10 cellular contexts compared by ENCODE assay signal in genomic region chr22:50302564-50302963, GRCh38. TPM values are rescaled to one million over a fixed set of nuclear protein-coding genes. Genes with fewer than 3 reads are reported as not detected.
DNase-seq lines count a peak whose midpoint lies in the region; ATAC-seq and TF ChIP-seq lines count a peak whose summit lies in the region.
"Had no signal": no experiment of that assay in that cellular context is flagged by ENCODE, and none has a peak within 500 bp of the region (broad histone marks: within the 10 kb centered on the region; RNA-seq: fewer than 3 reads in every experiment).

No MANE protein-coding gene starts in this region.

- H3K36me3 Mint-ChIP-seq in T-helper 17 cell (ENCODE audit: low read depth): no peaks in the 10 kb centered on the region
- no peaks in the 10 kb centered on the region for H3K36me3 Mint-ChIP-seq in activated CD4-positive, alpha-beta T cell treated with anti-CD3 and anti-CD28 coated beads for 36 hours (ENCODE audit: low read depth)
- H3K36me3 Mint-ChIP-seq in immature natural killer cell: no peaks in the 10 kb centered on the region

- ATAC-seq in T-helper 17 cell: no peak
- peak; percentile 34 for ATAC-seq in Right ventricle myocardium superior (ENCODE audit: poor library complexity)
- ATAC-seq in activated CD4-positive, alpha-beta T cell treated with anti-CD3 and anti-CD28 coated beads for 36 hours: no peak

- peak overlapping the region; percentile 31 for H3K4me3 Mint-ChIP-seq in T-helper 17 cell
- H3K4me3 Mint-ChIP-seq in activated CD4-positive, alpha-beta T cell treated with anti-CD3 and anti-CD28 coated beads for 36 hours: no peak overlapping the region
- no peak overlapping the region for H3K4me3 Mint-ChIP-seq in immature natural killer cell

- DNase-seq in T-helper 17 cell (no peak), Right ventricle myocardium superior (peak; percentile 63), prostate gland (ENCODE audit: low spot score) (no peak), Ammon's horn (ENCODE audit: low spot score) (no peak), immature natural killer cell (no peak)
- DNase-seq in activated CD4-positive, alpha-beta T cell treated with anti-CD3 and anti-CD28 coated beads for 36 hours: no peak
- DNase-seq in effector CD8-positive, alpha-beta T cell (lab: John Stamatoyannopoulos, UW): no peak
- DNase-seq: activated CD4-positive, alpha-beta T cell treated with anti-CD3 and anti-CD28 coated beads, Interleukin-2, amount 50 U/mL, for 1 hour had no signal

- H3K4me1 ChIP-seq in BLaER1 (peaks cover 84% of the 10 kb centered on the region), prostate gland (replicated peaks) (peaks cover 64% of the 10 kb centered on the region)

- no peaks in the 10 kb centered on the region for H3K9me3 ChIP-seq in BLaER1
- H3K9me3 ChIP-seq in T-helper 17 cell (ENCODE audit: control insufficient read depth, low read length, poor library complexity, severe bottlenecking): no peaks in the 10 kb centered on the region
- H3K9me3 ChIP-seq in prostate gland: no peaks in the 10 kb centered on the region
- H3K9me3 ChIP-seq: MG63 had no signal

- 44% methylated on average over 5 of the region's 5 CpGs for WGBS in prostate gland

- H3K9me3 Mint-ChIP-seq in activated CD4-positive, alpha-beta T cell treated with anti-CD3 and anti-CD28 coated beads for 36 hours (ENCODE audit: low read depth): no peaks in the 10 kb centered on the region
- H3K9me3 Mint-ChIP-seq in immature natural killer cell: no peaks in the 10 kb centered on the region

- POLR2A ChIA-PET in activated CD4-positive, alpha-beta T cell treated with anti-CD3 and anti-CD28 coated beads for 36 hours (lab: Charles Lee): no interaction called here

- H3K36me3 ChIP-seq in BLaER1 (0 out of 2 replicates have a peak, but pooled peaks cover 6% of the 10 kb centered on the region), prostate gland (no peaks in the 10 kb centered on the region)

- H3K27ac ChIP-seq in BLaER1: peak overlapping the region; percentile 98
- H3K27ac ChIP-seq in prostate gland: peak overlapping the region; percentile 91 to 94

- no peak overlapping the region for H3K27ac Mint-ChIP-seq in T-helper 17 cell
- H3K27ac Mint-ChIP-seq in activated CD4-positive, alpha-beta T cell treated with anti-CD3 and anti-CD28 coated beads for 36 hours: no peak overlapping the region
- peak overlapping the region in 1 of 6 donors; percentile 50 for H3K27ac Mint-ChIP-seq in immature natural killer cell

- intact Hi-C loops in Right ventricle myocardium superior (cut with DNase I): no loop called here
- intact Hi-C loops in prostate gland (cut with DNase I): no loop called here
- intact Hi-C loops in activated CD4-positive, alpha-beta T cell treated with anti-CD3 and anti-CD28 coated beads for 36 hours (cut with DNase I, micrococcal nuclease): no loop called here

- H3K9ac ChIP-seq in BLaER1: peak overlapping the region; percentile 99

- TF ChIP-seq CTCF in prostate gland (IDR thresholded peaks at IDR 0.05): no peak

- H4K20me1 ChIP-seq in BLaER1: peaks cover 87% of the 10 kb centered on the region

- no peak for TF ChIP-seq POLR2A in prostate gland (IDR thresholded peaks at IDR 0.05)

- H3K4me2 ChIP-seq in BLaER1: peak overlapping the region; percentile 100

- H3K4me1 Mint-ChIP-seq in T-helper 17 cell: peaks cover 6% of the 10 kb centered on the region
- peaks cover 6% of the 10 kb centered on the region for H3K4me1 Mint-ChIP-seq in activated CD4-positive, alpha-beta T cell treated with anti-CD3 and anti-CD28 coated beads for 36 hours
- no peaks in the 10 kb centered on the region for H3K4me1 Mint-ChIP-seq in immature natural killer cell

- H3K27me3 ChIP-seq in BLaER1 (no peaks in the 10 kb centered on the region), prostate gland (replicated peaks; ENCODE audit: insufficient read depth) (no peaks in the 10 kb centered on the region)
- H3K27me3 ChIP-seq: MG63 had no signal

- H3K4me3 ChIP-seq in BLaER1: peak overlapping the region; percentile 66
- H3K4me3 ChIP-seq in prostate gland: no peak overlapping the region
- H3K4me3 ChIP-seq: MG63 had no signal

- CTCF ChIA-PET in activated CD4-positive, alpha-beta T cell treated with anti-CD3 and anti-CD28 coated beads for 36 hours (lab: Charles Lee): no interaction called here

- peaks cover 23% of the 10 kb centered on the region for H3K27me3 Mint-ChIP-seq in T-helper 17 cell
- H3K27me3 Mint-ChIP-seq in activated CD4-positive, alpha-beta T cell treated with anti-CD3 and anti-CD28 coated beads for 36 hours: peaks cover 26% of the 10 kb centered on the region
- peaks cover 2 to 6% (median 5%) of the 10 kb centered on the region in 3 donors for H3K27me3 Mint-ChIP-seq in immature natural killer cell (ENCODE audit: low read depth in 3 of 3)

RNA-seq across cellular contexts. Expression of gene PLXNB2, which starts 4.9 kb away (rescaled TPM):
- 1 to 10 TPM; 3.0 to 7.6 TPM for total RNA-seq in T-helper 17 cell
- total RNA-seq in Right ventricle myocardium superior: 68.3 TPM
- 100 to 1,000 TPM; 259 to 309 TPM for total RNA-seq in prostate gland
- total RNA-seq in activated CD4-positive, alpha-beta T cell treated with anti-CD3 and anti-CD28 coated beads for 36 hours: 1 to 10 TPM; 5.5 to 6.3 TPM
- polyA plus RNA-seq in immature natural killer cell: 1 to 10 TPM in 2 of 3 donors, not detected in 1; 1.1 to 1.6 TPM

RNA-seq across cellular contexts. Expression of gene DENND6B, which starts 24.2 kb away (rescaled TPM):
- total RNA-seq in T-helper 17 cell: 1 to 10 TPM; 1.8 to 2.2 TPM
- 1.1 TPM for total RNA-seq in Right ventricle myocardium superior
- total RNA-seq in prostate gland: 10 to 100 TPM in 1 of 2 donors, 1 to 10 TPM in 1; 9.6 to 19.6 TPM
- total RNA-seq in activated CD4-positive, alpha-beta T cell treated with anti-CD3 and anti-CD28 coated beads for 36 hours: 1 to 10 TPM; 2.8 TPM
- under 1 TPM in 2 of 3 donors, not detected in 1; 0.23 to 0.34 TPM for polyA plus RNA-seq in immature natural killer cell

RNA-seq across cellular contexts. Expression of gene MAPK11, which starts 32.4 kb away (rescaled TPM):
- total RNA-seq in T-helper 17 cell: 10 to 100 TPM; 13.2 to 14.4 TPM
- total RNA-seq in Right ventricle myocardium superior: 8.5 TPM
- 10 to 100 TPM; 11.4 to 14.1 TPM for total RNA-seq in prostate gland
- total RNA-seq in activated CD4-positive, alpha-beta T cell treated with anti-CD3 and anti-CD28 coated beads for 36 hours: 10 to 100 TPM; 11.6 to 13.6 TPM
- polyA plus RNA-seq in immature natural killer cell: under 1 TPM in 2 of 3 donors, not detected in 1; 0.12 to 0.22 TPM

RNA-seq across cellular contexts. Expression of gene PPP6R2, which starts 40.6 kb away (rescaled TPM):
- total RNA-seq in T-helper 17 cell (10 to 100 TPM; 62.1 to 63.7 TPM), Right ventricle myocardium superior (40.4 TPM), prostate gland (100 to 1,000 TPM in 1 of 2 donors, 10 to 100 TPM in 1; 80.6 to 107 TPM)
- total RNA-seq in activated CD4-positive, alpha-beta T cell treated with anti-CD3 and anti-CD28 coated beads for 36 hours: 10 to 100 TPM; 37.3 to 39.5 TPM
- 10 to 100 TPM; 13.5 to 43.5 (median 19.6) TPM for polyA plus RNA-seq in immature natural killer cell

RNA-seq across cellular contexts. Expression of gene MAPK12, which starts 41.1 kb away (rescaled TPM):
- total RNA-seq in T-helper 17 cell (1 to 10 TPM; 1.7 to 1.9 TPM), Right ventricle myocardium superior (13.2 TPM), prostate gland (10 to 100 TPM in 1 of 2 donors, 1 to 10 TPM in 1; 8.4 to 18.0 TPM)
- 1 to 10 TPM; 5.4 to 8.1 TPM for total RNA-seq in activated CD4-positive, alpha-beta T cell treated with anti-CD3 and anti-CD28 coated beads for 36 hours
- under 1 TPM in 2 of 3 donors, not detected in 1; 0.13 to 0.31 TPM for polyA plus RNA-seq in immature natural killer cell
